7 cellular contexts compared by ENCODE assay signal in the genomic region with DNA sequence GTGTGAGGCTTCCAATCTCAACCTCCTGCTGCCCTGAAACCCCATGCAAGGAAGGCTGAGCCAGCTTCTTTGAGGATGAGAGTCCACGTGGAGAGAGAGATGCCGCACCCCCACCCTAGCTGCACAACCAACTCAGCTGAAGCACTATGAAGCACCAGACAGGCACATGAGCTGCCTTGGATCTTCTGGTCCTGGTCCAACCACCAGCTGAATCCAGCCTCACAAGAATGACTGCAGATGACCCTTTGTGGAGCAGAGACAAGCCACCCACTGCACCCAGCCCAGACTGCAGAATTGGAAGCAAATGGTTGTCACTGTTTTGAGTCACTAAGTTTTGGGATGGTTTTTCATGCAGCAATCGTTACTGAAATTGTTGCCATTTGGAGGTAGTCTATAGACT.
"Had no signal": no experiment of that assay in that cellular context is flagged by ENCODE, and none has a peak within 500 bp of the region (broad histone marks: within the 10 kb centered on the region; RNA-seq: fewer than 3 reads in every experiment).

No MANE protein-coding gene starts in this region.

- H3K4me3 Mint-ChIP-seq: GM23338, H9 had no signal

- H3K27ac ChIP-seq: HL-60 had no signal

- ATAC-seq: GM23338, HepG2 had no signal

- H3K4me2 ChIP-seq: GM23338 had no signal

- H3K27ac Mint-ChIP-seq: GM23338, H9, IgD-negative memory B cell had no signal

- H3K4me1 Mint-ChIP-seq: IgD-negative memory B cell had no signal

- H2AFZ ChIP-seq: GM23338 had no signal

- DNase-seq: H9, HCEC 1CT, KBM-7 had no signal

- H3K4me3 ChIP-seq: GM23338 had no signal

- H3K36me3 Mint-ChIP-seq: IgD-negative memory B cell had no signal
